21 cellular contexts compared by ENCODE assay signal in genomic region chr7:51013861-51014511, GRCh38.
A peak's percentile ranks its signal among the peaks of the same experiment; 100 is the strongest.
DNase-seq lines count a peak whose midpoint lies in the region; ATAC-seq and TF ChIP-seq lines count a peak whose summit lies in the region.
"Had no signal": no experiment of that assay in that cellular context is flagged by ENCODE, and none has a peak within 500 bp of the region (broad histone marks: within the 10 kb centered on the region; RNA-seq: fewer than 3 reads in every experiment).

No MANE protein-coding gene starts in this region.

- H3K9me3 ChIP-seq in right lobe of liver = no peaks in the 10 kb centered on the region
- H3K9me3 ChIP-seq: A549, BE2C, SK-N-SH had no signal

- 71% methylated on average over 7 of the region's 21 CpGs for WGBS in right lobe of liver (ENCODE audit: insufficient coverage, low coverage, low lambda C conversion rate, missing lambda C conversion rate)

- intact Hi-C loops in cardiac septum (cut with DNase I) (no loop called here), left ventricle myocardium superior (cut with micrococcal nuclease) (no loop called here), right lobe of liver (cut with DNase I) (no loop called here)

- no peak overlapping the region for H3K4me3 ChIP-seq in right lobe of liver
- H3K4me3 ChIP-seq: A549 had no signal

- no peak overlapping the region for H3K27ac ChIP-seq in right lobe of liver
- H3K27ac ChIP-seq: A549 had no signal

- DNase-seq in cardiac septum (ENCODE audit: low spot score) (peak; percentile 67), left ventricle myocardium superior (no peak), ecto neural progenitor cell (ENCODE audit: low spot score) (peak; percentile 39), right lobe of liver (no peak), ureter (ENCODE audit: low spot score) (peak; percentile 31), Ammon's horn (ENCODE audit: low spot score) (no peak)
- DNase-seq in activated naive CD4-positive, alpha-beta T cell treated with anti-CD3 and anti-CD28 coated beads, Interleukin-2, amount 50 U/mL, for 72 hours (ENCODE audit: low spot score in 2 of 2) = no peak
- DNase-seq: BE2C, EL, GOT3, NCI-H1105, NCI-H2081, NCI-H2171, NCI-H345, NCI-H524 treated with DMSO at 0.1 percent for 48 hours, RPMI8226, SIG-M5, SK-N-SH had no signal

- peaks cover 3 to 4% of the 10 kb centered on the region in 2 donors for H3K9me3 Mint-ChIP-seq in activated naive CD4-positive, alpha-beta T cell treated with anti-CD3 and anti-CD28 coated beads, Interleukin-2, amount 50 U/mL, for 72 hours

- H3K27me3 ChIP-seq in right lobe of liver = no peaks in the 10 kb centered on the region
- H3K27me3 ChIP-seq: BE2C had no signal

- no peak overlapping the region for H3K27ac Mint-ChIP-seq in activated naive CD4-positive, alpha-beta T cell treated with anti-CD3 and anti-CD28 coated beads, Interleukin-2, amount 50 U/mL, for 72 hours
- H3K27ac Mint-ChIP-seq: IgD-negative memory B cell had no signal

- no peaks in the 10 kb centered on the region for H3K36me3 ChIP-seq in right lobe of liver
- H3K36me3 ChIP-seq: BE2C had no signal

- TF ChIP-seq POLR2A in right lobe of liver (IDR thresholded peaks at IDR 0.05) = no peak

- no peak for TF ChIP-seq CTCF in right lobe of liver (IDR thresholded peaks at IDR 0.05)

- H3K36me3 Mint-ChIP-seq in activated naive CD4-positive, alpha-beta T cell treated with anti-CD3 and anti-CD28 coated beads, Interleukin-2, amount 50 U/mL, for 72 hours = no peaks in the 10 kb centered on the region

- H3K4me1 ChIP-seq in right lobe of liver = no peaks in the 10 kb centered on the region
- H3K4me1 ChIP-seq: BE2C had no signal

- ATAC-seq in left ventricle myocardium superior = no peak
- peak in 3 of 4 donors; percentile 8 to 35 (median 19) for ATAC-seq in right lobe of liver
- ATAC-seq in activated naive CD4-positive, alpha-beta T cell treated with anti-CD3 and anti-CD28 coated beads, Interleukin-2, amount 50 U/mL, for 72 hours = no peak
- no peak for ATAC-seq in GM21576 (IDR thresholded peaks at IDR 0.05; ENCODE audit: unreplicated experiment)

Comparison
In these comparisons a context has a peak if more than half of its experiments do, and no peak if none do; other contexts are left out.
1. DNase-seq: peak in cardiac septum (single experiment), ecto neural progenitor cell (single experiment) and ureter (single experiment); none in left ventricle myocardium superior (single experiment), right lobe of liver (0 of 3), activated naive CD4-positive, alpha-beta T cell treated with anti-CD3 and anti-CD28 coated beads, Interleukin-2, amount 50 U/mL, for 72 hours (0 of 2) and Ammon's horn (single experiment).
2. ATAC-seq: peak in right lobe of liver (3 of 4); none in left ventricle myocardium superior (single experiment), activated naive CD4-positive, alpha-beta T cell treated with anti-CD3 and anti-CD28 coated beads, Interleukin-2, amount 50 U/mL, for 72 hours (0 of 2) and GM21576 (single experiment).